ENCODE assay signal across 9 cellular contexts in genomic region chr3:182925330-182925943, GRCh38. TPM values are rescaled to one million over a fixed set of nuclear protein-coding genes. Genes with fewer than 3 reads are reported as not detected.
DNase-seq lines count a peak whose midpoint lies in the region; ATAC-seq, FAIRE-seq and TF ChIP-seq lines count a peak whose summit lies in the region.
"Had no signal": no experiment of that assay in that cellular context is flagged by ENCODE, and none has a peak within 500 bp of the region (broad histone marks: within the 10 kb centered on the region; RNA-seq: fewer than 3 reads in every experiment).

No MANE protein-coding gene starts in this region.

- H3K4me2 ChIP-seq in Loucy (ENCODE audit: low read depth, low read length, poor library complexity, severe bottlenecking): peak overlapping the region; percentile 34

- H3K4me3 ChIP-seq in Loucy (ENCODE audit: low read length, poor library complexity, severe bottlenecking) (no peak overlapping the region), right atrium auricular region (no peak overlapping the region)

- ATAC-seq in GM21786 (IDR thresholded peaks at IDR 0.05; ENCODE audit: unreplicated experiment): peak; percentile 96

- TF ChIP-seq CTCF in Loucy (conservative IDR thresholded peaks at IDR 0.05; ENCODE audit: low read length) (no peak), right atrium auricular region (IDR thresholded peaks at IDR 0.05) (no peak)

- H3K4me1 ChIP-seq in Loucy (ENCODE audit: insufficient read depth, low read length, poor library complexity, severe bottlenecking) (peaks cover 42% of the 10 kb centered on the region), right atrium auricular region (peaks cover 0 to 4% of the 10 kb centered on the region in 2 donors)

- no peaks in the 10 kb centered on the region for H3K9me2 ChIP-seq in Loucy (replicated peaks; ENCODE audit: low read depth, low read length)

- H3K27ac ChIP-seq in right atrium auricular region: peak overlapping the region; percentile 0 to 26

- peaks cover 23% of the 10 kb centered on the region; the same call in 1 of the 2 replicates for H3K79me2 ChIP-seq in Loucy (ENCODE audit: insufficient read depth, low read length)

- DNase-seq in GM18507 (ENCODE audit: extremely low spot score, insufficient read length, low read depth) (no peak), right atrium auricular region (ENCODE audit: low spot score) (no peak), DMS153 treated with DMSO at 0.1 percent for 48 hours (lab: John Stamatoyannopoulos, UW; ENCODE audit: unreplicated experiment) (no peak), NCI-H345 (lab: John Stamatoyannopoulos, UW) (no peak)
- DNase-seq in activated CD4-positive, alpha-beta T cell treated with anti-CD3 and anti-CD28 coated beads for 48 hours: no peak
- DNase-seq in activated naive CD4-positive, alpha-beta T cell treated with anti-CD3 and anti-CD28 coated beads, Interleukin-2, amount 50 U/mL, for 16 hours: no peak

- no peaks in the 10 kb centered on the region for H4K20me1 ChIP-seq in Loucy (ENCODE audit: insufficient read depth, low read length, poor library complexity, severe bottlenecking)

- peak; percentile 86 for FAIRE-seq in GM18507 (lab: Jason Lieb, UNC)
- FAIRE-seq: islet of Langerhans had no signal

- peak overlapping the region; percentile 6 for H3K9ac ChIP-seq in Loucy (ENCODE audit: low read depth, low read length, poor library complexity, severe bottlenecking)

- H3K36me3 ChIP-seq in Loucy (ENCODE audit: insufficient read depth, low read length) (peaks cover 3% of the 10 kb centered on the region; the same call in 1 of the 2 replicates), right atrium auricular region (no peaks in the 10 kb centered on the region)

- H3F3A ChIP-seq in Loucy (ENCODE audit: low read depth): no peaks in the 10 kb centered on the region; the same call in 1 of the 2 replicates

- H3K9me3 ChIP-seq in Loucy (ENCODE audit: insufficient read depth, low read depth, low read length) (no peaks in the 10 kb centered on the region), right atrium auricular region (no peaks in the 10 kb centered on the region)

- H3K27me3 ChIP-seq in Loucy (ENCODE audit: insufficient read depth, low read length, poor library complexity, severe bottlenecking) (no peaks in the 10 kb centered on the region), right atrium auricular region (no peaks in the 10 kb centered on the region)

- H2AFZ ChIP-seq in Loucy (ENCODE audit: low read length): no peak overlapping the region

RNA-seq across cellular contexts. Expression of gene DCUN1D1, which starts 54.9 kb away (rescaled TPM):
- total RNA-seq in right atrium auricular region: 10 to 100 TPM; 14.2 to 23.5 TPM
